Comparison of ENCODE assay signal across 10 cellular contexts in the genomic region with DNA sequence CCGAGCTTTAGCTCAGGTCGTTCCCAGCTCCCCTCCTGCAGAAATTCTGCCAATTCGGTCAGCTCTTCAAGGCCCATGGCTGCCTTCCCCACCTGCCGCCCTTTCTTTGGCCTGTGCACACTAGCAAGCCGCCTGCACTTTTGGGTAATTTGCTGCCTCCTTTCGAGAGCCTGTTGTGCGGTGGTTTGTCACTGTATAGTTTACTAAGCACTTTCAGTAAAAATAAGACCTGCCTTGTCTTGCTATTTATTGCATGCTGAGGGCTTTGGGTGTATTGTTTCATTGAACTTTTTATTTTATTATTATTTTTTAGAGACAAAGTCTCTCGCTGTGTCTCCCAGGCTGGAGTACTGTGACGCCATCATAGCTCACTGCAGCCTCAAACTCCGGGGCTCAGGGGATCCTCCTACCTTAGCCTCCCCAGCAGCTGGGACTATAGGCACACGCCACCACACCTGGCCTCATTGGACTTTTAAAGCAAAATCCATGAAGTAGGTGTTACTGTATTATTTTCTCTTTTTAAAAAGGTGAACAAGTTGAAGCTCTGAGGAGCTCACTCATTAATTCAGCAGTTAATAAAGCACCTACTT. TPM values are rescaled to one million over a fixed set of nuclear protein-coding genes. Genes with fewer than 3 reads are reported as not detected.
DNase-seq lines count a peak whose midpoint lies in the region; ATAC-seq and TF ChIP-seq lines count a peak whose summit lies in the region.
"Had no signal": no experiment of that assay in that cellular context is flagged by ENCODE, and none has a peak within 500 bp of the region (broad histone marks: within the 10 kb centered on the region; RNA-seq: fewer than 3 reads in every experiment).

No MANE protein-coding gene starts in this region.

- H3K36me3 ChIP-seq in stomach smooth muscle (ENCODE audit: control insufficient read depth in 2 of 2, insufficient read depth in 2 of 2, low read length in 2 of 2) = no peaks in the 10 kb centered on the region

- CTCF ChIA-PET in activated CD8-positive, alpha-beta T cell treated with anti-CD3 and anti-CD28 coated beads for 36 hours (lab: Charles Lee) = interaction anchor here (0.6 to 4.7 kb wide), 10 partner anchors 15 to 216 kb away, joined by 3 to 33 read pairs (median 4); no protein-coding TSS in a partner anchor

- peaks cover 9% of the 10 kb centered on the region for H3K27me3 Mint-ChIP-seq in T-helper 1 cell treated with Interleukin-12 subunit alpha and Interleukin-12 subunit beta and Interleukin-4 antibody, amounts not matched to agents 30 μg/mL and 1 μg/mL, for 36 hours (ENCODE audit: low read depth)
- H3K27me3 Mint-ChIP-seq in activated CD8-positive, alpha-beta T cell treated with anti-CD3 and anti-CD28 coated beads for 36 hours = peaks cover 2% of the 10 kb centered on the region
- peaks cover 0 to 7% (median 4%) of the 10 kb centered on the region in 3 donors for H3K27me3 Mint-ChIP-seq in immature natural killer cell (ENCODE audit: low read depth in 3 of 3)

- POLR2A ChIA-PET in activated CD8-positive, alpha-beta T cell treated with anti-CD3 and anti-CD28 coated beads for 36 hours (lab: Charles Lee) = no interaction called here

- no peaks in the 10 kb centered on the region for H3K9me3 Mint-ChIP-seq in T-helper 1 cell treated with Interleukin-12 subunit alpha and Interleukin-12 subunit beta and Interleukin-4 antibody, amounts not matched to agents 30 μg/mL and 1 μg/mL, for 36 hours
- H3K9me3 Mint-ChIP-seq in activated CD8-positive, alpha-beta T cell treated with anti-CD3 and anti-CD28 coated beads for 36 hours = no peaks in the 10 kb centered on the region
- H3K9me3 Mint-ChIP-seq in immature natural killer cell = no peaks in the 10 kb centered on the region

- H3K9ac ChIP-seq in stomach smooth muscle (ENCODE audit: low read length in 2 of 2) = no peak overlapping the region

- H3K4me3 Mint-ChIP-seq in T-helper 1 cell treated with Interleukin-12 subunit alpha and Interleukin-12 subunit beta and Interleukin-4 antibody, amounts not matched to agents 30 μg/mL and 1 μg/mL, for 36 hours = peak overlapping the region; percentile 73
- peak overlapping the region; percentile 67 for H3K4me3 Mint-ChIP-seq in activated CD8-positive, alpha-beta T cell treated with anti-CD3 and anti-CD28 coated beads for 36 hours
- H3K4me3 Mint-ChIP-seq in immature natural killer cell = peak overlapping the region; percentile 82 to 93 (median 91)

- DNase-seq in T-helper 1 cell (no peak), immature natural killer cell (no peak)
- DNase-seq in activated CD8-positive, alpha-beta T cell treated with anti-CD3 and anti-CD28 coated beads for 36 hours = no peak

- intact Hi-C loops in activated CD8-positive, alpha-beta T cell treated with anti-CD3 and anti-CD28 coated beads for 36 hours (cut with micrococcal nuclease) = no loop called here

- H3K27ac ChIP-seq in stomach smooth muscle (ENCODE audit: low read length) = peak overlapping the region; percentile 49
- H3K27ac ChIP-seq: A549 had no signal

- no peak overlapping the region for H3K27ac Mint-ChIP-seq in T-helper 1 cell treated with Interleukin-12 subunit alpha and Interleukin-12 subunit beta and Interleukin-4 antibody, amounts not matched to agents 30 μg/mL and 1 μg/mL, for 36 hours
- H3K27ac Mint-ChIP-seq in activated CD8-positive, alpha-beta T cell treated with anti-CD3 and anti-CD28 coated beads for 36 hours = peak overlapping the region; percentile 69
- peak overlapping the region in 4 of 6 donors; percentile 36 to 79 (median 44) for H3K27ac Mint-ChIP-seq in immature natural killer cell

- ATAC-seq in activated CD8-positive, alpha-beta T cell treated with anti-CD3 and anti-CD28 coated beads for 36 hours = peak; percentile 45
- ATAC-seq in HG03108 (IDR thresholded peaks at IDR 0.05; ENCODE audit: unreplicated experiment) (no peak), GM21447 (IDR thresholded peaks at IDR 0.05; ENCODE audit: unreplicated experiment) (no peak), HG02571 (IDR thresholded peaks at IDR 0.05; ENCODE audit: unreplicated experiment) (no peak)
- ATAC-seq: A549 had no signal

- H3K9me3 ChIP-seq in stomach smooth muscle (ENCODE audit: control insufficient read depth in 2 of 2, low read length in 2 of 2) = no peaks in the 10 kb centered on the region
- H3K9me3 ChIP-seq: A549 had no signal

- no peaks in the 10 kb centered on the region for H3K27me3 ChIP-seq in stomach smooth muscle (ENCODE audit: control insufficient read depth in 1 of 2, insufficient read depth in 2 of 2, low read length in 2 of 2)

- peaks cover 33% of the 10 kb centered on the region for H3K4me1 ChIP-seq in stomach smooth muscle (ENCODE audit: control insufficient read depth, insufficient read depth, low read length)

- no peak for TF ChIP-seq CTCF in activated CD8-positive, alpha-beta T cell treated with anti-CD3 and anti-CD28 coated beads for 36 hours (IDR thresholded peaks at IDR 0.05)

- peak overlapping the region; percentile 39 to 80 for H3K4me3 ChIP-seq in stomach smooth muscle (ENCODE audit: low read length in 2 of 2)
- H3K4me3 ChIP-seq: A549 had no signal

- H3K4me1 Mint-ChIP-seq in T-helper 1 cell treated with Interleukin-12 subunit alpha and Interleukin-12 subunit beta and Interleukin-4 antibody, amounts not matched to agents 30 μg/mL and 1 μg/mL, for 36 hours (ENCODE audit: low read depth) = peaks cover 8% of the 10 kb centered on the region
- H3K4me1 Mint-ChIP-seq in activated CD8-positive, alpha-beta T cell treated with anti-CD3 and anti-CD28 coated beads for 36 hours (ENCODE audit: low read depth) = peaks cover 9% of the 10 kb centered on the region
- H3K4me1 Mint-ChIP-seq in immature natural killer cell = peaks cover 18% of the 10 kb centered on the region in 2 donors

- H3K36me3 Mint-ChIP-seq in T-helper 1 cell treated with Interleukin-12 subunit alpha and Interleukin-12 subunit beta and Interleukin-4 antibody, amounts not matched to agents 30 μg/mL and 1 μg/mL, for 36 hours (ENCODE audit: low read depth) = peaks cover 4% of the 10 kb centered on the region
- H3K36me3 Mint-ChIP-seq in activated CD8-positive, alpha-beta T cell treated with anti-CD3 and anti-CD28 coated beads for 36 hours (ENCODE audit: low read depth) = no peaks in the 10 kb centered on the region
- H3K36me3 Mint-ChIP-seq in immature natural killer cell = peaks cover 0 to 3% (median 0%) of the 10 kb centered on the region in 3 donors

RNA-seq across cellular contexts. Expression of a gene that starts 1.1 kb away (rescaled TPM):
- under 1 TPM in 1 of 2 experiments, not detected in 1; 0.65 TPM for total RNA-seq in activated CD8-positive, alpha-beta T cell treated with anti-CD3 and anti-CD28 coated beads for 36 hours
- not detected for polyA plus RNA-seq in immature natural killer cell
- total RNA-seq: mononuclear cell had no signal
- polyA plus RNA-seq: A549 had no signal

RNA-seq across cellular contexts. Expression of a gene that starts 39.0 kb away (rescaled TPM):
- total RNA-seq in activated CD8-positive, alpha-beta T cell treated with anti-CD3 and anti-CD28 coated beads for 36 hours = under 1 TPM in 1 of 2 experiments, not detected in 1; 0.16 TPM
- polyA plus RNA-seq in immature natural killer cell = not detected
